In genomic region chr6:27177454-27178000, GRCh38 we compare ENCODE assay signal across 8 cellular contexts.
DNase-seq lines count a peak whose midpoint lies in the region; ATAC-seq and TF ChIP-seq lines count a peak whose summit lies in the region.

No MANE protein-coding gene starts in this region.

- ATAC-seq in GM18870 (IDR thresholded peaks at IDR 0.05; ENCODE audit: unreplicated experiment) (peak; percentile 47), HG03159 (IDR thresholded peaks at IDR 0.05; ENCODE audit: unreplicated experiment) (peak; percentile 72), lower lobe of right lung (peak; percentile 93 to 95)

- intact Hi-C loops in lower lobe of right lung (cut with DNase I) = no loop called here

- TF ChIP-seq CTCF in lower lobe of right lung (IDR thresholded peaks at IDR 0.05) = peak; percentile 57

- DNase-seq in AG20443 (ENCODE audit: low spot score) (peak; percentile 86), NCI-H460 (ENCODE audit: extremely low read depth, low read depth) (peak; percentile 86), lower lobe of right lung (peak; percentile 86)
- peak; percentile 56 to 66 for DNase-seq in activated CD4-positive, alpha-beta T cell treated with anti-CD3 and anti-CD28 coated beads, Interleukin-2, amount 50 U/mL, for 24 hours (ENCODE audit: low read depth in 1 of 2, low spot score in 1 of 2)
- DNase-seq in stimulated activated CD4-positive, alpha-beta T cell treated with anti-CD3 and anti-CD28 coated beads, TNF-alpha, amount 100 ng/mL, for 1 hour (ENCODE audit: low read depth in 3 of 3, low spot score in 1 of 3) = peak; percentile 32 to 53 (median 47)

- H3K4me1 ChIP-seq in duodenal mucosa (ENCODE audit: control insufficient read depth in 1 of 2, insufficient read depth in 2 of 2, low read length in 2 of 2) (peaks cover 0 to 10% of the 10 kb centered on the region in 2 donors), lower lobe of right lung (no peaks in the 10 kb centered on the region)

- H3K4me3 ChIP-seq in duodenal mucosa (ENCODE audit: low read depth in 1 of 2, low read length in 2 of 2) (peak overlapping the region; percentile 94 to 99), lower lobe of right lung (peak overlapping the region; percentile 73)

- H3K27ac ChIP-seq in duodenal mucosa (ENCODE audit: low read depth, low read length) (peak overlapping the region; percentile 17), lower lobe of right lung (peak overlapping the region; percentile 74)

- H3K9ac ChIP-seq in duodenal mucosa (ENCODE audit: low read depth in 1 of 2, low read length in 2 of 2) = peak overlapping the region; percentile 87 to 98

- no peaks in the 10 kb centered on the region for H3K27me3 ChIP-seq in duodenal mucosa (ENCODE audit: control insufficient read depth in 1 of 2, insufficient read depth in 2 of 2, low read length in 2 of 2)
- H3K27me3 ChIP-seq in lower lobe of right lung (ENCODE audit: low read depth) = no peaks in the 10 kb centered on the region

- no peaks in the 10 kb centered on the region for H3K9me3 ChIP-seq in duodenal mucosa (ENCODE audit: control insufficient read depth in 1 of 2, low read length in 2 of 2)
- no peaks in the 10 kb centered on the region for H3K9me3 ChIP-seq in lower lobe of right lung

- H3K36me3 ChIP-seq in duodenal mucosa (ENCODE audit: control insufficient read depth in 1 of 2, insufficient read depth in 2 of 2, low read length in 2 of 2) (no peaks in the 10 kb centered on the region), lower lobe of right lung (no peaks in the 10 kb centered on the region)

Comparison
In these comparisons a context has a peak if more than half of its experiments do, and no peak if none do; other contexts are left out.
1. Peak in every context shown above with its lines: DNase-seq, ATAC-seq, H3K4me3 ChIP-seq and H3K27ac ChIP-seq.